Comparison of ENCODE assay signal across 8 cellular contexts in genomic region chr3:42024578-42025387, GRCh38.
DNase-seq lines count a peak whose midpoint lies in the region; ATAC-seq and TF ChIP-seq lines count a peak whose summit lies in the region.
"Had no signal": no experiment of that assay in that cellular context is flagged by ENCODE, and none has a peak within 500 bp of the region (broad histone marks: within the 10 kb centered on the region; RNA-seq: fewer than 3 reads in every experiment).

No MANE protein-coding gene starts in this region.

- no peaks in the 10 kb centered on the region for H3K36me3 ChIP-seq in ascending aorta

- no peak overlapping the region for H3K4me3 ChIP-seq in HL-60 (replicated peaks; ENCODE audit: insufficient read depth, low read length)
- peak overlapping the region in 1 of 2 donors; percentile 39 for H3K4me3 ChIP-seq in ascending aorta

- H3K27ac ChIP-seq in HL-60 (replicated peaks) (0 out of 2 replicates have a peak overlapping the region, but pooled peaks have one; percentile 14), ascending aorta (peak overlapping the region; percentile 71 to 88)

- no peaks in the 10 kb centered on the region for H3K9me3 ChIP-seq in ascending aorta

- DNase-seq in HL-60 (ENCODE audit: low read depth in 1 of 2, low spot score in 1 of 2): peak in 1 of 2 experiments; percentile 26
- no peak for DNase-seq in ascending aorta (ENCODE audit: low spot score in 2 of 2)
- peak; percentile 57 for DNase-seq in kidney tubule cell (ENCODE audit: low spot score)
- peak; percentile 56 for DNase-seq in superior temporal gyrus (ENCODE audit: extremely low spot score)
- DNase-seq in cerebellar cortex (ENCODE audit: low spot score): no peak
- DNase-seq in occipital lobe (lab: John Stamatoyannopoulos, UW): no peak
- DNase-seq: central memory CD4-positive, alpha-beta T cell had no signal

- TF ChIP-seq CTCF in HL-60 (IDR thresholded peaks at IDR 0.05; ENCODE audit: insufficient read depth, low read length) (no peak), ascending aorta (IDR thresholded peaks at IDR 0.05) (no peak)

- H3K4me1 ChIP-seq in ascending aorta: peaks cover 12 to 37% of the 10 kb centered on the region in 2 donors

- no peaks in the 10 kb centered on the region for H3K27me3 ChIP-seq in HL-60 (ENCODE audit: insufficient read depth, poor library complexity, severe bottlenecking)
- no peaks in the 10 kb centered on the region for H3K27me3 ChIP-seq in ascending aorta

- no peak for ATAC-seq in GM18520 (IDR thresholded peaks at IDR 0.05; ENCODE audit: unreplicated experiment)

- intact Hi-C loops in ascending aorta (cut with DNase I): loop anchor here (5.0 kb wide), 1 partner anchor 62 kb away; the partner anchor contains the start of gene ULK4

Comparison
In these comparisons a context has a peak if more than half of its experiments do, and no peak if none do; other contexts are left out.
1. DNase-seq: peak in kidney tubule cell (single experiment) and superior temporal gyrus (single experiment); none in ascending aorta (0 of 2), cerebellar cortex (single experiment) and occipital lobe (single experiment).